Comparison of ENCODE assay signal across 1 cellular context in genomic region chr9:93159601-93160418, GRCh38.
TF ChIP-seq lines count a peak whose summit lies in the region.

No MANE protein-coding gene starts in this region.

TF ChIP-seq in HepG2, 621 proteins besides CTCF, POLR2A, EP300 and RAD21 (continued from another document and continues in another):
- no peak for TF ChIP-seq ZBTB25 (CRISPR knock-in tag; IDR thresholded peaks at IDR 0.05)
- no peak for TF ChIP-seq ZNF780A (CRISPR knock-in tag; IDR thresholded peaks at IDR 0.05)
- TF ChIP-seq, protein P1, sequence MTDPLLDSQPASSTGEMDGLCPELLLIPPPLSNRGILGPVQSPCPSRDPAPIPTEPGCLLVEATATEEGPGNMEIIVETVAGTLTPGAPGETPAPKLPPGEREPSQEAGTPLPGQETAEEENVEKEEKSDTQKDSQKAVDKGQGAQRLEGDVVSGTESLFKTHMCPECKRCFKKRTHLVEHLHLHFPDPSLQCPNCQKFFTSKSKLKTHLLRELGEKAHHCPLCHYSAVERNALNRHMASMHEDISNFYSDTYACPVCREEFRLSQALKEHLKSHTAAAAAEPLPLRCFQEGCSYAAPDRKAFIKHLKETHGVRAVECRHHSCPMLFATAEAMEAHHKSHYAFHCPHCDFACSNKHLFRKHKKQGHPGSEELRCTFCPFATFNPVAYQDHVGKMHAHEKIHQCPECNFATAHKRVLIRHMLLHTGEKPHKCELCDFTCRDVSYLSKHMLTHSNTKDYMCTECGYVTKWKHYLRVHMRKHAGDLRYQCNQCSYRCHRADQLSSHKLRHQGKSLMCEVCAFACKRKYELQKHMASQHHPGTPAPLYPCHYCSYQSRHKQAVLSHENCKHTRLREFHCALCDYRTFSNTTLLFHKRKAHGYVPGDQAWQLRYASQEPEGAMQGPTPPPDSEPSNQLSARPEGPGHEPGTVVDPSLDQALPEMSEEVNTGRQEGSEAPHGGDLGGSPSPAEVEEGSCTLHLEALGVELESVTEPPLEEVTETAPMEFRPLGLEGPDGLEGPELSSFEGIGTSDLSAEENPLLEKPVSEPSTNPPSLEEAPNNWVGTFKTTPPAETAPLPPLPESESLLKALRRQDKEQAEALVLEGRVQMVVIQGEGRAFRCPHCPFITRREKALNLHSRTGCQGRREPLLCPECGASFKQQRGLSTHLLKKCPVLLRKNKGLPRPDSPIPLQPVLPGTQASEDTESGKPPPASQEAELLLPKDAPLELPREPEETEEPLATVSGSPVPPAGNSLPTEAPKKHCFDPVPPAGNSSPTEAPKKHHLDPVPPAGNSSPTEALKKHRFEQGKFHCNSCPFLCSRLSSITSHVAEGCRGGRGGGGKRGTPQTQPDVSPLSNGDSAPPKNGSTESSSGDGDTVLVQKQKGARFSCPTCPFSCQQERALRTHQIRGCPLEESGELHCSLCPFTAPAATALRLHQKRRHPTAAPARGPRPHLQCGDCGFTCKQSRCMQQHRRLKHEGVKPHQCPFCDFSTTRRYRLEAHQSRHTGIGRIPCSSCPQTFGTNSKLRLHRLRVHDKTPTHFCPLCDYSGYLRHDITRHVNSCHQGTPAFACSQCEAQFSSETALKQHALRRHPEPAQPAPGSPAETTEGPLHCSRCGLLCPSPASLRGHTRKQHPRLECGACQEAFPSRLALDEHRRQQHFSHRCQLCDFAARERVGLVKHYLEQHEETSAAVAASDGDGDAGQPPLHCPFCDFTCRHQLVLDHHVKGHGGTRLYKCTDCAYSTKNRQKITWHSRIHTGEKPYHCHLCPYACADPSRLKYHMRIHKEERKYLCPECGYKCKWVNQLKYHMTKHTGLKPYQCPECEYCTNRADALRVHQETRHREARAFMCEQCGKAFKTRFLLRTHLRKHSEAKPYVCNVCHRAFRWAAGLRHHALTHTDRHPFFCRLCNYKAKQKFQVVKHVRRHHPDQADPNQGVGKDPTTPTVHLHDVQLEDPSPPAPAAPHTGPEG (CRISPR knock-in tag; IDR thresholded peaks at IDR 0.05): no peak
- TF ChIP-seq MATR3 (CRISPR knock-in tag; IDR thresholded peaks at IDR 0.05): no peak
- peak; percentile 84; the same call in 1 of the 2 replicates for TF ChIP-seq KDM3A (CRISPR knock-in tag; IDR thresholded peaks at IDR 0.05; ENCODE audit: low read depth)
- no peak for TF ChIP-seq HIVEP1 (CRISPR knock-in tag; IDR thresholded peaks at IDR 0.05)
- no peak for TF ChIP-seq ZNF274 (CRISPR knock-in tag; IDR thresholded peaks at IDR 0.05)
- no peak for TF ChIP-seq ZNF513 (CRISPR knock-in tag; conservative IDR thresholded peaks at IDR 0.05)
- TF ChIP-seq ZNF234 (CRISPR knock-in tag; conservative IDR thresholded peaks at IDR 0.05): no peak
- TF ChIP-seq TFAP4 (IDR thresholded peaks at IDR 0.05; ENCODE audit: borderline replicate concordance, low read depth): no peak
- no peak for TF ChIP-seq MTERF4 (CRISPR knock-in tag; IDR thresholded peaks at IDR 0.05)
- TF ChIP-seq ZFP41 (CRISPR knock-in tag; IDR thresholded peaks at IDR 0.05; ENCODE audit: borderline replicate concordance): no peak
- no peak for TF ChIP-seq TAF1 (CRISPR knock-in tag; IDR thresholded peaks at IDR 0.05)
- no peak for TF ChIP-seq ZNF138 (CRISPR knock-in tag; IDR thresholded peaks at IDR 0.05; ENCODE audit: low read depth)
- no peak for TF ChIP-seq ZNF224 (CRISPR knock-in tag; IDR thresholded peaks at IDR 0.05)
- peak; percentile 67; the same call in 1 of the 2 replicates for TF ChIP-seq CBFB (CRISPR knock-in tag; IDR thresholded peaks at IDR 0.05)
- no peak for TF ChIP-seq MAFG (CRISPR knock-in tag; IDR thresholded peaks at IDR 0.05)
- no peak for TF ChIP-seq KDM5B (CRISPR knock-in tag; IDR thresholded peaks at IDR 0.05; ENCODE audit: borderline replicate concordance)
- TF ChIP-seq ARNTL (CRISPR knock-in tag; IDR thresholded peaks at IDR 0.05): no peak
- no peak for TF ChIP-seq SP140L (CRISPR knock-in tag; IDR thresholded peaks at IDR 0.05; ENCODE audit: borderline replicate concordance)
- TF ChIP-seq, protein P2, sequence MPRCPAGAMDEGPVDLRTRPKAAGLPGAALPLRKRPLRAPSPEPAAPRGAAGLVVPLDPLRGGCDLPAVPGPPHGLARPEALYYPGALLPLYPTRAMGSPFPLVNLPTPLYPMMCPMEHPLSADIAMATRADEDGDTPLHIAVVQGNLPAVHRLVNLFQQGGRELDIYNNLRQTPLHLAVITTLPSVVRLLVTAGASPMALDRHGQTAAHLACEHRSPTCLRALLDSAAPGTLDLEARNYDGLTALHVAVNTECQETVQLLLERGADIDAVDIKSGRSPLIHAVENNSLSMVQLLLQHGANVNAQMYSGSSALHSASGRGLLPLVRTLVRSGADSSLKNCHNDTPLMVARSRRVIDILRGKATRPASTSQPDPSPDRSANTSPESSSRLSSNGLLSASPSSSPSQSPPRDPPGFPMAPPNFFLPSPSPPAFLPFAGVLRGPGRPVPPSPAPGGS (CRISPR knock-in tag; IDR thresholded peaks at IDR 0.05): no peak
- no peak for TF ChIP-seq BRCA1 (CRISPR knock-in tag; IDR thresholded peaks at IDR 0.05)
- no peak for TF ChIP-seq NCOA5 (CRISPR knock-in tag; IDR thresholded peaks at IDR 0.05)
- no peak for TF ChIP-seq ZNF510 (CRISPR knock-in tag; IDR thresholded peaks at IDR 0.05; ENCODE audit: low read depth)
- TF ChIP-seq, protein P3, sequence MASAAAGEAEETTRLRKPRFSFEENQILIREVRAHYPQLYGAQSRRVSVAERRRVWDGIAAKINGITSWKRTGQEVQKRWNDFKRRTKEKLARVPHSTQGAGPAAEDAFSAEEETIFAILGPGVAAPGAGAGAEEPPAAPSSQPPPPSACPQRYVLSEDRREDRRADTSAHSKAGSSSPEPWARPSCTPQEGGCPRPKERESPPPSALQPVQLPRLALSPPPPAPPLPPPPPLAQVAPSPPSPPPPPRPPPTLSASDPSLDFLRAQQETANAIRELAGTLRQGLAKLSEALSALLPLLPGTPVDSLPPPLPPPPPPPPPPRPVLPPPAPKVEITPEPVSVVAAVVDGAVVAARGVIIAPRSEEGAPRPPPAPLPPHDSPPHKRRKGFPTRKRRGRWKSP (CRISPR knock-in tag; IDR thresholded peaks at IDR 0.05): no peak
- TF ChIP-seq ZNF225 (CRISPR knock-in tag; IDR thresholded peaks at IDR 0.05): no peak
- peak; percentile 86 for TF ChIP-seq PATZ1 (CRISPR knock-in tag; IDR thresholded peaks at IDR 0.05)
- no peak for TF ChIP-seq NFIB (CRISPR knock-in tag; IDR thresholded peaks at IDR 0.05; ENCODE audit: borderline replicate concordance)
- no peak for TF ChIP-seq HMG20B (CRISPR knock-in tag; conservative IDR thresholded peaks at IDR 0.05)
- no peak for TF ChIP-seq ZNF354B (CRISPR knock-in tag; IDR thresholded peaks at IDR 0.05)
- TF ChIP-seq MED1 (CRISPR knock-in tag; IDR thresholded peaks at IDR 0.05): 0 out of 2 replicates have a peak, but pooled peaks have one; percentile 17
- no peak for TF ChIP-seq KMT2A (CRISPR knock-in tag; IDR thresholded peaks at IDR 0.05)
- peak in 1 of 2 experiments; percentile 63; a peak in 1 of 4 replicates for TF ChIP-seq KLF16 (CRISPR knock-in tag; IDR thresholded peaks at IDR 0.05)
- TF ChIP-seq MTF1 (CRISPR knock-in tag; IDR thresholded peaks at IDR 0.05): no peak
- no peak for TF ChIP-seq HNF4G (IDR thresholded peaks at IDR 0.05; ENCODE audit: borderline replicate concordance, low read depth, low read length)
- TF ChIP-seq HNF4G (CRISPR knock-in tag; IDR thresholded peaks at IDR 0.05; ENCODE audit: borderline replicate concordance, low read depth): no peak
- TF ChIP-seq, protein P4, sequence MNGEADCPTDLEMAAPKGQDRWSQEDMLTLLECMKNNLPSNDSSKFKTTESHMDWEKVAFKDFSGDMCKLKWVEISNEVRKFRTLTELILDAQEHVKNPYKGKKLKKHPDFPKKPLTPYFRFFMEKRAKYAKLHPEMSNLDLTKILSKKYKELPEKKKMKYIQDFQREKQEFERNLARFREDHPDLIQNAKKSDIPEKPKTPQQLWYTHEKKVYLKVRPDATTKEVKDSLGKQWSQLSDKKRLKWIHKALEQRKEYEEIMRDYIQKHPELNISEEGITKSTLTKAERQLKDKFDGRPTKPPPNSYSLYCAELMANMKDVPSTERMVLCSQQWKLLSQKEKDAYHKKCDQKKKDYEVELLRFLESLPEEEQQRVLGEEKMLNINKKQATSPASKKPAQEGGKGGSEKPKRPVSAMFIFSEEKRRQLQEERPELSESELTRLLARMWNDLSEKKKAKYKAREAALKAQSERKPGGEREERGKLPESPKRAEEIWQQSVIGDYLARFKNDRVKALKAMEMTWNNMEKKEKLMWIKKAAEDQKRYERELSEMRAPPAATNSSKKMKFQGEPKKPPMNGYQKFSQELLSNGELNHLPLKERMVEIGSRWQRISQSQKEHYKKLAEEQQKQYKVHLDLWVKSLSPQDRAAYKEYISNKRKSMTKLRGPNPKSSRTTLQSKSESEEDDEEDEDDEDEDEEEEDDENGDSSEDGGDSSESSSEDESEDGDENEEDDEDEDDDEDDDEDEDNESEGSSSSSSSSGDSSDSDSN (CRISPR knock-in tag; IDR thresholded peaks at IDR 0.05): no peak
- TF ChIP-seq ZNF10 (CRISPR knock-in tag; IDR thresholded peaks at IDR 0.05; ENCODE audit: borderline replicate concordance, low read depth): no peak
- peak; percentile 35; the same call in 1 of the 2 replicates for TF ChIP-seq RXRA (CRISPR knock-in tag; IDR thresholded peaks at IDR 0.05)
- TF ChIP-seq ZNF792 (CRISPR knock-in tag; IDR thresholded peaks at IDR 0.05): no peak
- peak; percentile 44; the same call in 1 of the 2 replicates for TF ChIP-seq FOXK1 (CRISPR knock-in tag; IDR thresholded peaks at IDR 0.05; ENCODE audit: borderline replicate concordance, low read depth)
- 0 out of 2 replicates have a peak, but pooled peaks have one; percentile 19 for TF ChIP-seq DRAP1 (CRISPR knock-in tag; IDR thresholded peaks at IDR 0.05)
- no peak for TF ChIP-seq SIX1 (CRISPR knock-in tag; IDR thresholded peaks at IDR 0.05; ENCODE audit: borderline replicate concordance)
- TF ChIP-seq MIER2 (CRISPR knock-in tag; IDR thresholded peaks at IDR 0.05): 0 out of 2 replicates have a peak, but pooled peaks have one; percentile 50
- no peak for TF ChIP-seq MEIS2 (CRISPR knock-in tag; IDR thresholded peaks at IDR 0.05)
- TF ChIP-seq ZNF547 (CRISPR knock-in tag; IDR thresholded peaks at IDR 0.05): 0 out of 2 replicates have a peak, but pooled peaks have one; percentile 21
- TF ChIP-seq ZFP36 (IDR thresholded peaks at IDR 0.05; ENCODE audit: borderline replicate concordance, low read depth, low read length, partially characterized antibody): no peak
- TF ChIP-seq TOPORS (CRISPR knock-in tag; IDR thresholded peaks at IDR 0.05): no peak
- TF ChIP-seq KDM1A (CRISPR knock-in tag; IDR thresholded peaks at IDR 0.05): no peak
- TF ChIP-seq JDP2 (CRISPR knock-in tag; IDR thresholded peaks at IDR 0.05; ENCODE audit: borderline replicate concordance): no peak
- no peak for TF ChIP-seq ZNF383 (CRISPR knock-in tag; IDR thresholded peaks at IDR 0.05; ENCODE audit: borderline replicate concordance)
- TF ChIP-seq ZNF781 (CRISPR knock-in tag; IDR thresholded peaks at IDR 0.05; ENCODE audit: borderline replicate concordance, not compliant biosample characterization): no peak
